Comparison of ENCODE assay signal across 16 cellular contexts in the genomic region with DNA sequence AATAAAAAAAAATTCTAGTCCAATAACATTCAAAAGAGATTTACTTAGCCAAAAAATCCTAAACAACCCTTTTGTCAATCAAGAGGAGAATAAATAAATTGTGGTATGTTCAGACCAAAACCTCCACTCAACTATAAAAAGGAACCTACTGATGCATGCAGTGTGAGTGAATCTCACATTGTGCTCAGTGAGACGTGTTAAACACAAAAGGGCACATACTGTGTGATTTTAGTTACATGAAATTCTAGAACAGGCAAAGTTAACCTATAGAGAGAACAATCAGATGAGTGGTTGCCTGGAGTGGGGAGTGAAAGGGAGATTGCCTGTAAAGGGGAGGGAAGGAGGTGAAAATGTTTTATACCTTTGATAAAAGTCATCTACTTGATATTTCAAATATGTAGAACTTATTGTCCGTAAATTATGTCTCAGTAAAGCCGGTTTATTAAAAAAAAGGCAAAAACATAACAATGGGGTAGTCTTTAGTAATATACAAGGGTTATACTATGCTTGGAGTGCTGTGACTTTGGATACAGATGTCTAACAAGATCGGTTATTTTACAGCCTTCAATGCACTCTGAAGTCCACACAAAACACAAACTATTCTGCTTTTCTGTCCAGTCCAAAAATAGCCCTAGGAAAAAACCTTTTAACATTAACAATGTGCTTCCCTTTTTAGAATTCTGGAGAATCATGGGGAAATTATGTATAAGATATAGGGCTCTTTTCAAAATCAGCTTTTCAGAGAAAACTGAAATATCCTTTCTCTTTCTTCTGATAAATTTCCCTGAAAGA. TPM values are rescaled to one million over a fixed set of nuclear protein-coding genes. Genes with fewer than 3 reads are reported as not detected.
"Had no signal": no experiment of that assay in that cellular context is flagged by ENCODE, and none has a peak within 500 bp of the region (broad histone marks: within the 10 kb centered on the region; RNA-seq: fewer than 3 reads in every experiment).

No MANE protein-coding gene starts in this region.

RNA-seq across cellular contexts. Expression of gene CCDC201, which starts 30.8 kb away (rescaled TPM):
- total RNA-seq: body of pancreas; cardiac muscle cell; cerebellum; endodermal cell; esophagus squamous epithelium; gastroesophageal sphincter; heart left ventricle; left cardiac atrium; lower leg skin; natural killer cell treated with Interleukin-12 subunit alpha and Interleukin-12 subunit beta and Interleukin-15 and Interleukin-18, amount 100 ng/mL, for 72 hours; pulmonary artery endothelial cell; stomach; suprapubic skin; tibial nerve; urinary bladder; WTC11 had no signal

RNA-seq across cellular contexts. Expression of gene IGFBP1, which starts 46.2 kb away (rescaled TPM):
- total RNA-seq: endodermal cell; esophagus squamous epithelium; gastroesophageal sphincter; left cardiac atrium; lower leg skin; natural killer cell treated with Interleukin-12 subunit alpha and Interleukin-12 subunit beta and Interleukin-15 and Interleukin-18, amount 100 ng/mL, for 72 hours; tibial nerve; urinary bladder had no signal
